ENCODE assay signal across 22 cellular contexts in the genomic region with DNA sequence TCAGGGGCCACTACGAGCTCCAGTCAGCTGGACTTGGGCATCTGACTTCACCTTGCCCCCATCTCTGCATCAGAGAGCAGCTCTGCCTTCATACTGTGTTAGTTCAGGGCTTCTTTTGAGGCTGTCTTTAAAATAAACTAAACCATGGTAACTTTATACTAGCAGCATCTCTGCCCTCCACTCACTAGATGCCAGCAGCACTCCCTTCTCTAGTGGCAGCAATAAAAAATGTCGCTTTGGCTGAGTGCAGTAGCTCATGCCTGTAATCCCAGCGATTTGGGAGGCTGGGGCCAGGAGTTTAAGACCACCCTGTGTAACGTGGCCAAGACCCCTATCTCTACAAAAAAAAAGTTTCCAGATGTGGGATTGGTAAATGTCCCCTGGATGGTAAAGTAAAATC.
DNase-seq lines count a peak whose midpoint lies in the region; ATAC-seq and TF ChIP-seq lines count a peak whose summit lies in the region.
"Had no signal": no experiment of that assay in that cellular context is flagged by ENCODE, and none has a peak within 500 bp of the region (broad histone marks: within the 10 kb centered on the region; RNA-seq: fewer than 3 reads in every experiment).

No MANE protein-coding gene starts in this region.

- H2AFZ ChIP-seq in PC-3 (ENCODE audit: low read length) (no peak overlapping the region), neuronal stem cell (ENCODE audit: low read length) (no peak overlapping the region)

- POLR2A ChIA-PET in PC-3 (lab: Charles Lee; ENCODE audit: unreplicated experiment) = no interaction called here

- no peak overlapping the region for H3K18ac ChIP-seq in neuronal stem cell (ENCODE audit: low read length)

- H3K14ac ChIP-seq in neuronal stem cell (ENCODE audit: low read length) = no peak overlapping the region

- no peak overlapping the region for H2BK5ac ChIP-seq in neuronal stem cell (ENCODE audit: low read length)

- WGBS in neuronal stem cell (ENCODE audit: extremely low coverage in 2 of 2, insufficient read length in 2 of 2, insufficient replicate concordance in 1 of 2), 2 donors = no CpG with 5 or more reads among the region's 4 CpGs

- H2BK120ac ChIP-seq in neuronal stem cell (ENCODE audit: low read depth, low read length) = no peak overlapping the region

- no peak overlapping the region for H3K4me2 ChIP-seq in PC-3 (ENCODE audit: low read length)
- H3K4me2 ChIP-seq in neuronal stem cell (ENCODE audit: insufficient read depth, low read length, poor library complexity, severe bottlenecking) = no peak overlapping the region
- H3K4me2 ChIP-seq: KMS-11 had no signal

- H3K23ac ChIP-seq in neuronal stem cell (ENCODE audit: low read depth, low read length, poor library complexity) = no peak overlapping the region

- no peak overlapping the region for H3K9ac ChIP-seq in PC-3 (ENCODE audit: low read length)
- no peak overlapping the region for H3K9ac ChIP-seq in neuronal stem cell (ENCODE audit: low read depth, low read length, poor library complexity)
- H3K9ac ChIP-seq: KMS-11 had no signal

- H2BK15ac ChIP-seq in neuronal stem cell (ENCODE audit: low read length) = no peak overlapping the region

- H3K9me3 ChIP-seq in PC-3 (ENCODE audit: low read length) (no peaks in the 10 kb centered on the region), neuronal stem cell (replicated peaks in 1 of 2; ENCODE audit: control insufficient read depth in 2 of 2, insufficient read depth in 1 of 2, low read depth in 1 of 2, low read length in 2 of 2) (no peaks in the 10 kb centered on the region), right atrium auricular region (no peaks in the 10 kb centered on the region)
- H3K9me3 ChIP-seq: BE2C, SJSA1 had no signal

- no peak overlapping the region for H4K8ac ChIP-seq in neuronal stem cell (ENCODE audit: low read depth, low read length)

- TF ChIP-seq CTCF in PC-3 (conservative IDR thresholded peaks at IDR 0.05; ENCODE audit: low read depth, low read length) (no peak), VCaP (conservative IDR thresholded peaks at IDR 0.05) (peak; percentile 65), right atrium auricular region (IDR thresholded peaks at IDR 0.05) (no peak)

- no peaks in the 10 kb centered on the region for H3K9me2 ChIP-seq in PC-3 (replicated peaks; ENCODE audit: low read length)

- CTCF ChIA-PET in PC-3 (lab: Charles Lee) = no interaction called here

- DNase-seq in DMS 273 (lab: John Stamatoyannopoulos, UW; ENCODE audit: unreplicated experiment) = peak; percentile 31
- no peak for DNase-seq in DMS 273 treated with DMSO at 0.1 percent for 48 hours (lab: John Stamatoyannopoulos, UW)
- no peak for DNase-seq in PC-3
- peak; percentile 84 for DNase-seq in left kidney (ENCODE audit: low read depth, low spot score)
- no peak for DNase-seq in NK-92 (lab: John Stamatoyannopoulos, UW; ENCODE audit: unreplicated experiment)
- DNase-seq in neuronal stem cell (ENCODE audit: low spot score) = no peak
- DNase-seq in right atrium auricular region (ENCODE audit: low spot score) = no peak
- DNase-seq: BE2C; CD8-positive, alpha-beta memory T cell; DMS153; HCEC 1CT; NCI-H1092; NCI-H1436; NCI-H1930; NCI-H446 treated with DMSO at 0.1 percent for 48 hours; NCI-H526; OCI-M1 had no signal

- H2BK12ac ChIP-seq in neuronal stem cell (ENCODE audit: low read length) = no peak overlapping the region

- H3K4me1 ChIP-seq in PC-3 (ENCODE audit: insufficient read depth, low read length) (peaks cover 49% of the 10 kb centered on the region), neuronal stem cell (ENCODE audit: control insufficient read depth in 2 of 2, insufficient read depth in 1 of 2, low read depth in 1 of 2, low read length in 2 of 2) (peaks cover 2 to 5% of the 10 kb centered on the region in 2 donors), right atrium auricular region (no peaks in the 10 kb centered on the region)
- H3K4me1 ChIP-seq: BE2C had no signal

- no peaks in the 10 kb centered on the region for H3K27me3 ChIP-seq in PC-3 (ENCODE audit: low read length)
- no peaks in the 10 kb centered on the region for H3K27me3 ChIP-seq in neuronal stem cell (ENCODE audit: control insufficient read depth in 3 of 3, insufficient read depth in 3 of 3, low read depth in 1 of 3, low read length in 3 of 3)
- H3K27me3 ChIP-seq in right atrium auricular region = no peaks in the 10 kb centered on the region
- H3K27me3 ChIP-seq: BE2C, SJSA1 had no signal

- no peaks in the 10 kb centered on the region for H3K79me2 ChIP-seq in PC-3 (ENCODE audit: low read length)

- H3K4me3 ChIP-seq in PC-3 (ENCODE audit: low read length) (no peak overlapping the region), neuronal stem cell (ENCODE audit: low read length in 2 of 2) (no peak overlapping the region), right atrium auricular region (no peak overlapping the region)
- H3K4me3 ChIP-seq: SJSA1 had no signal

- intact Hi-C loops in PC-3 (cut with micrococcal nuclease) = no loop called here

- no peak overlapping the region for H2AK5ac ChIP-seq in neuronal stem cell (ENCODE audit: low read depth, low read length)

- 0 out of 2 replicates have a peak, but pooled peaks have one; percentile 24 for ATAC-seq in PC-3
- ATAC-seq: Right ventricle myocardium inferior had no signal

- no peaks in the 10 kb centered on the region for H3F3A ChIP-seq in PC-3 (ENCODE audit: low read length, unreplicated experiment)

- H4K20me1 ChIP-seq in PC-3 (ENCODE audit: low read length) = no peaks in the 10 kb centered on the region

- no peaks in the 10 kb centered on the region for H3K79me1 ChIP-seq in neuronal stem cell (ENCODE audit: low read depth, low read length)

- H3K36me3 ChIP-seq in PC-3 (ENCODE audit: low read depth, low read length) (no peaks in the 10 kb centered on the region), neuronal stem cell (replicated peaks in 1 of 2; ENCODE audit: control insufficient read depth in 2 of 2, insufficient read depth in 2 of 2, low read length in 2 of 2) (no peaks in the 10 kb centered on the region), right atrium auricular region (no peaks in the 10 kb centered on the region)
- H3K36me3 ChIP-seq: BE2C, SJSA1 had no signal

- BruUV-seq in PC-3 (replicated peaks; lab: Mats Ljungman, UMichigan) = no TSS peak

- H3K4ac ChIP-seq in neuronal stem cell (ENCODE audit: low read length) = no peak overlapping the region

- no peak overlapping the region for H4K91ac ChIP-seq in neuronal stem cell (ENCODE audit: low read depth, low read length, poor library complexity)

- H3K27ac ChIP-seq in PC-3 (ENCODE audit: low read length) (no peak overlapping the region), VCaP (no peak overlapping the region), neuronal stem cell (replicated peaks; ENCODE audit: low read length) (no peak overlapping the region), right atrium auricular region (no peak overlapping the region)
- H3K27ac ChIP-seq: 22Rv1, KMS-11, SJSA1 had no signal

Comparison
In these comparisons a context has a peak if more than half of its experiments do, and no peak if none do; other contexts are left out.
1. DNase-seq: peak in DMS 273 (single experiment) and left kidney (single experiment); none in DMS 273 treated with DMSO at 0.1 percent for 48 hours (single experiment), PC-3 (single experiment), NK-92 (single experiment), neuronal stem cell (single experiment) and right atrium auricular region (single experiment).